In genomic region chr1:96872757-96873156, GRCh38 we compare ENCODE assay signal across 12 cellular contexts.
"Had no signal": no experiment of that assay in that cellular context is flagged by ENCODE, and none has a peak within 500 bp of the region (broad histone marks: within the 10 kb centered on the region; RNA-seq: fewer than 3 reads in every experiment).

No MANE protein-coding gene starts in this region.

- DNase-seq: activated CD4-positive, alpha-beta T cell treated with anti-CD3 and anti-CD28 coated beads, Interleukin-2, amount 50 U/mL, for 1 hour; activated naive CD4-positive, alpha-beta T cell treated with Interleukin-2 at 50 U/mL for 16 hours; activated naive CD8-positive, alpha-beta T cell treated with anti-CD3 and anti-CD28 coated beads, Interleukin-2, amount 50 U/mL, for 24 hours; aorta; kidney; left ventricle myocardium inferior; naive thymus-derived CD8-positive, alpha-beta T cell had no signal

- H3K36me3 ChIP-seq: left ventricle myocardium inferior, neutrophil had no signal

- H3K4me1 Mint-ChIP-seq: activated naive CD8-positive, alpha-beta T cell treated with anti-CD3 and anti-CD28 coated beads, Interleukin-2, amount 50 U/mL, for 24 hours; memory B cell; naive thymus-derived CD8-positive, alpha-beta T cell; stimulated activated effector memory CD8-positive, alpha-beta T cell treated with anti-CD3 and anti-CD28 coated beads, Interleukin-12 subunit alpha, Interleukin-12 subunit beta, amount 100 ng/mL, for 72 hours had no signal

- H3K36me3 Mint-ChIP-seq: memory B cell; stimulated activated effector memory CD8-positive, alpha-beta T cell treated with anti-CD3 and anti-CD28 coated beads, Interleukin-12 subunit alpha, Interleukin-12 subunit beta, amount 100 ng/mL, for 72 hours had no signal

- H3K4me3 Mint-ChIP-seq: activated naive CD8-positive, alpha-beta T cell treated with anti-CD3 and anti-CD28 coated beads, Interleukin-2, amount 50 U/mL, for 24 hours; memory B cell; naive thymus-derived CD8-positive, alpha-beta T cell; stimulated activated effector memory CD8-positive, alpha-beta T cell treated with anti-CD3 and anti-CD28 coated beads, Interleukin-12 subunit alpha, Interleukin-12 subunit beta, amount 100 ng/mL, for 72 hours; T-helper 2 cell treated with Interferon-gamma antibody and Interleukin-4, amounts not matched to agents 5 μg/mL and 100 μg/mL, for 36 hours had no signal

- H3K27ac Mint-ChIP-seq: activated naive CD8-positive, alpha-beta T cell treated with anti-CD3 and anti-CD28 coated beads, Interleukin-2, amount 50 U/mL, for 24 hours; memory B cell; naive thymus-derived CD8-positive, alpha-beta T cell; stimulated activated effector memory CD8-positive, alpha-beta T cell treated with anti-CD3 and anti-CD28 coated beads, Interleukin-12 subunit alpha, Interleukin-12 subunit beta, amount 100 ng/mL, for 72 hours; T-helper 2 cell treated with Interferon-gamma antibody and Interleukin-4, amounts not matched to agents 5 μg/mL and 100 μg/mL, for 36 hours had no signal

- H3K4me3 ChIP-seq: left ventricle myocardium inferior had no signal

- H3K27ac ChIP-seq: left ventricle myocardium inferior, neutrophil had no signal

- ATAC-seq: activated CD4-positive, CD25-positive, alpha-beta regulatory T cell treated with anti-CD3 and anti-CD28 coated beads, Interleukin-2, amount 50 U/mL, for 24 hours; activated naive CD8-positive, alpha-beta T cell treated with anti-CD3 and anti-CD28 coated beads, Interleukin-2, amount 50 U/mL, for 24 hours; naive thymus-derived CD8-positive, alpha-beta T cell; stimulated activated effector memory CD8-positive, alpha-beta T cell treated with anti-CD3 and anti-CD28 coated beads, Interleukin-12 subunit alpha, Interleukin-12 subunit beta, amount 100 ng/mL, for 72 hours had no signal

- H3K9me3 ChIP-seq: neutrophil had no signal

- H3K4me1 ChIP-seq: left ventricle myocardium inferior had no signal

- H3K27me3 ChIP-seq: neutrophil had no signal
